In the genomic region with DNA sequence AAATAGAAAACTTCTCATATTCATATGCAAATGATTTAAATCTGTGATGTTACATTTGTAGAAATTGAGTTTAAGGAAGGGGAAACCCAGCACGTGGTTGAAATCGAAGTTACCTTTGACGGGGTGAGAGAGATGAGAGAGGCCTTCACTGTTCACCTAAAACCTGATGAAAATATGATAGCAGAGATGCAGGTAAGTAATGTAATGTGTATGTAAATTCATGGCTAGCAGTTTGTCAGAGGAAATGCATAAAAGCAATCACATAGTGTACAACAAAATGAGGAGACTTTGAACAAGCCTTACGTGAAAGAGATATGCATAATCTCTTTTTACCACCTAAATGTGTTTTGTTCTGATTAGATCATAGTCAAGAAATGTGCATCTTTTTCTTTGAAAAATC, we compare ENCODE assay signal across 27 cellular contexts.
"Had no signal": no experiment of that assay in that cellular context is flagged by ENCODE, and none has a peak within 500 bp of the region (broad histone marks: within the 10 kb centered on the region; RNA-seq: fewer than 3 reads in every experiment).

No MANE protein-coding gene starts in this region.

- H3K27me3 Mint-ChIP-seq: dendritic cell treated with granulocyte-macrophage colony-stimulating factor and Interleukin-4, amounts not matched to agents 40 ng/mL and 50 ng/mL, for 4 days; effector memory CD8-positive, alpha-beta T cell had no signal

- H3K27ac Mint-ChIP-seq: dendritic cell treated with granulocyte-macrophage colony-stimulating factor and Interleukin-4, amounts not matched to agents 40 ng/mL and 50 ng/mL, for 4 days; effector memory CD8-positive, alpha-beta T cell; endodermal cell; mesothelial cell of epicardium had no signal

- H3K4me3 Mint-ChIP-seq: dendritic cell treated with granulocyte-macrophage colony-stimulating factor and Interleukin-4, amounts not matched to agents 40 ng/mL and 50 ng/mL, for 4 days; effector memory CD8-positive, alpha-beta T cell; endodermal cell; mesothelial cell of epicardium had no signal

- ATAC-seq: effector memory CD8-positive, alpha-beta T cell; esophagus mucosa; gastrocnemius medialis; heart right ventricle; left cardiac atrium; left lung; left ventricle myocardium superior; lower lobe of right lung; mucosa of descending colon had no signal

- H3K36me3 ChIP-seq: colonic mucosa, esophagus squamous epithelium, heart right ventricle, left lung, lower lobe of right lung had no signal

- H3K27ac ChIP-seq: colonic mucosa, epithelial cell of prostate, esophagus squamous epithelium, gastrocnemius medialis, heart right ventricle, left lung, lower lobe of right lung had no signal

- FAIRE-seq: endometrium, islet of Langerhans, keratinocyte had no signal

- H3K9me3 ChIP-seq: colonic mucosa, esophagus squamous epithelium, gastrocnemius medialis, heart right ventricle, left lung, lower lobe of right lung, mucosa of descending colon had no signal

- H3K4me1 Mint-ChIP-seq: mesothelial cell of epicardium had no signal

- H3K4me3 ChIP-seq: colonic mucosa, esophagus squamous epithelium, gastrocnemius medialis, heart right ventricle, left lung, lower lobe of right lung, mucosa of descending colon had no signal

- H3K9me3 Mint-ChIP-seq: dendritic cell treated with granulocyte-macrophage colony-stimulating factor and Interleukin-4, amounts not matched to agents 40 ng/mL and 50 ng/mL, for 4 days; effector memory CD8-positive, alpha-beta T cell; mesothelial cell of epicardium had no signal

- DNase-seq: colonic mucosa; cortex of kidney; effector CD8-positive, alpha-beta T cell; effector memory CD8-positive, alpha-beta T cell; endodermal cell; erythroblast; esophagus squamous epithelium; foreskin fibroblast; foreskin melanocyte; gastrocnemius medialis; glutamatergic neuron; head of caudate nucleus; heart right ventricle; hippocampal formation; left cardiac atrium; left lung; left ventricle myocardium superior; lower lobe of right lung; mesenchymal stem cell; mucosa of descending colon had no signal

- H3K4me1 ChIP-seq: colonic mucosa, esophagus squamous epithelium, heart right ventricle, left lung, lower lobe of right lung had no signal

- H3K27me3 ChIP-seq: colonic mucosa, esophagus squamous epithelium, gastrocnemius medialis, left lung had no signal
